13 cellular contexts compared by ENCODE assay signal in genomic region chr3:128493221-128494151, GRCh38. TPM values are rescaled to one million over a fixed set of nuclear protein-coding genes. Genes with fewer than 3 reads are reported as not detected.
DNase-seq lines count a peak whose midpoint lies in the region; ATAC-seq, FAIRE-seq and TF ChIP-seq lines count a peak whose summit lies in the region.
"Had no signal": no experiment of that assay in that cellular context is flagged by ENCODE, and none has a peak within 500 bp of the region (broad histone marks: within the 10 kb centered on the region; RNA-seq: fewer than 3 reads in every experiment).

No MANE protein-coding gene starts in this region.

- H4K20me1 ChIP-seq in H1 (replicated peaks in 1 of 2; ENCODE audit: control insufficient read depth in 1 of 2, insufficient read depth in 2 of 2, low read length in 2 of 2), result peaks cover 7 to 29% of the 10 kb centered on the region in 2 experiments

- peak overlapping the region; percentile 92; the same call in 1 of the 2 replicates for H2BK12ac ChIP-seq in H1 (ENCODE audit: low read depth, low read length)

- no peaks in the 10 kb centered on the region for H3K79me2 ChIP-seq in H1 (ENCODE audit: control insufficient read depth in 1 of 2, insufficient read depth in 2 of 2, low read length in 2 of 2)

- H4K8ac ChIP-seq in H1 (ENCODE audit: extremely low read depth, insufficient read depth, low read length), result no peak overlapping the region

- no peak overlapping the region for H4K5ac ChIP-seq in H1 (ENCODE audit: insufficient read length, low read depth, low read length)

- H3K36me3 ChIP-seq in BE2C (peaks cover 45% of the 10 kb centered on the region), H7 (replicated peaks; ENCODE audit: control insufficient read depth, insufficient read depth, low read length) (no peaks in the 10 kb centered on the region), H1 (ENCODE audit: control insufficient read depth in 2 of 4, insufficient read depth in 4 of 4, low read length in 3 of 4) (peaks cover 0 to 10% (median 0%) of the 10 kb centered on the region in 4 experiments; a peak in 1 of 8 replicates)
- H3K36me3 ChIP-seq: thoracic aorta had no signal

- H2AFZ ChIP-seq in H1 (ENCODE audit: low read length), result no peak overlapping the region

- TF ChIP-seq CTCF in BE2C (IDR thresholded peaks at IDR 0.05; ENCODE audit: low read depth, low read length) (no peak), H1 (IDR thresholded peaks at IDR 0.05; ENCODE audit: control extremely low read depth in 1 of 3, insufficient read depth in 1 of 3, low read depth in 1 of 3, low read length in 3 of 3) (no peak), osteocyte (IDR thresholded peaks at IDR 0.05) (no peak)

- no peak overlapping the region for H3K27ac ChIP-seq in H1 (ENCODE audit: low read depth, low read length)
- H3K27ac ChIP-seq: thoracic aorta had no signal

- H3K56ac ChIP-seq in H1 (replicated peaks; ENCODE audit: insufficient read length, low read depth, low read length), result no peak overlapping the region

- no peak overlapping the region for H2BK120ac ChIP-seq in H1 (replicated peaks; ENCODE audit: low read depth, low read length)

- H3K9me3 ChIP-seq in BE2C (no peaks in the 10 kb centered on the region), H1 (ENCODE audit: insufficient read depth in 2 of 2, low read depth in 1 of 2, low read length in 1 of 2) (no peaks in the 10 kb centered on the region; a peak in 1 of 4 replicates)
- H3K9me3 ChIP-seq: thoracic aorta had no signal

- ATAC-seq in HG02840 (IDR thresholded peaks at IDR 0.05; ENCODE audit: low FRiP score, unreplicated experiment) (no peak), GM21360 (IDR thresholded peaks at IDR 0.05; ENCODE audit: unreplicated experiment) (no peak), HG03457 (IDR thresholded peaks at IDR 0.05; ENCODE audit: unreplicated experiment) (no peak)
- ATAC-seq: HCT116 had no signal

- H3K18ac ChIP-seq in H1 (ENCODE audit: extremely low read depth, low read length), result peak overlapping the region; percentile 32

- H3K27me3 ChIP-seq in BE2C, result no peaks in the 10 kb centered on the region
- peaks cover 96% of the 10 kb centered on the region for H3K27me3 ChIP-seq in H7 (ENCODE audit: control insufficient read depth, insufficient read depth, low read length)
- peaks cover 90 to 99% (median 98%) of the 10 kb centered on the region in 4 experiments for H3K27me3 ChIP-seq in H1 (replicated peaks in 1 of 4; ENCODE audit: control insufficient read depth in 3 of 4, extremely low read depth in 1 of 4, insufficient read depth in 3 of 4, low read length in 3 of 4)

- peaks cover 15% of the 10 kb centered on the region for H3K4me1 Mint-ChIP-seq in osteocyte (ENCODE audit: unreplicated experiment)

- POLR2A ChIA-PET in H1 (lab: Charles Lee; ENCODE audit: partially characterized antibody), result interaction anchor here (0.9 to 2.3 kb wide), 2 partner anchors 11 to 13 kb away, joined by 3 to 12 read pairs; no protein-coding TSS in a partner anchor

- no peak for TF ChIP-seq RAD21 in H1 (IDR thresholded peaks at IDR 0.05 in 1 of 2, conservative IDR thresholded peaks at IDR 0.05 in 1 of 2; ENCODE audit: low read depth in 2 of 2, low read length in 2 of 2)

- no peak overlapping the region for H3K23ac ChIP-seq in H1 (ENCODE audit: insufficient read length)

- TF ChIP-seq POLR2A in H1 (IDR thresholded peaks at IDR 0.05; ENCODE audit: control extremely low read depth in 1 of 2, low read depth in 2 of 2, low read length in 2 of 2), result no peak

- H3K36me3 Mint-ChIP-seq in osteocyte (ENCODE audit: unreplicated experiment), result no peaks in the 10 kb centered on the region

- H3K4me2 ChIP-seq in H1 (ENCODE audit: insufficient read depth in 1 of 2, low read depth in 2 of 2, low read length in 2 of 2), result peak overlapping the region; percentile 28 to 63

- H2AK5ac ChIP-seq in H1 (ENCODE audit: low read depth, low read length), result no peak overlapping the region

- peaks cover 15% of the 10 kb centered on the region; the same call in 1 of the 2 replicates for H3K23me2 ChIP-seq in H1 (ENCODE audit: low read depth, low read length)

- H3K27me3 Mint-ChIP-seq in osteocyte (ENCODE audit: unreplicated experiment), result peaks cover 44% of the 10 kb centered on the region

- H3K27ac Mint-ChIP-seq in osteocyte (ENCODE audit: unreplicated experiment), result no peak overlapping the region

- H3K4ac ChIP-seq in H1 (replicated peaks; ENCODE audit: insufficient read length, low read depth, low read length), result peak overlapping the region; percentile 35

- TF ChIP-seq EP300 in H1 (IDR thresholded peaks at IDR 0.05; ENCODE audit: borderline replicate concordance in 1 of 2, low read depth in 2 of 2, low read length in 2 of 2), result no peak

- 9% methylated on average over 37 of the region's 37 CpGs; no CpG with 5 or more reads in 1 of the 2 experiments for WGBS in H1 (ENCODE audit: extremely low coverage in 1 of 2, insufficient coverage in 1 of 2, insufficient read length in 1 of 2, insufficient replicate concordance in 2 of 2, low coverage in 1 of 2, low lambda C conversion rate in 2 of 2, missing lambda C conversion rate in 1 of 2), 2 experiments

- H4K91ac ChIP-seq in H1 (replicated peaks; ENCODE audit: insufficient read length, low read length), result peak overlapping the region; percentile 47

- H3K9ac ChIP-seq in H1 (replicated peaks in 1 of 4; ENCODE audit: extremely low read depth in 1 of 4, low read depth in 3 of 4, low read length in 3 of 4), result no peak overlapping the region

- peak; percentile 83 for DNase-seq in BE2C
- DNase-seq in H7, result peak; percentile 64
- peak in 1 of 2 experiments; percentile 52 for DNase-seq in H1 (ENCODE audit: low read depth in 1 of 2, low spot score in 2 of 2)
- DNase-seq in osteocyte (ENCODE audit: extremely low spot score, unreplicated experiment), result peak; percentile 69
- DNase-seq in stimulated activated CD4-positive, alpha-beta T cell treated with anti-CD3 and anti-CD28 coated beads, Interleukin-15, amount 100 ng/mL, for 24 hours, result no peak
- DNase-seq: DMS79, T1000 had no signal

- H3K14ac ChIP-seq in H1 (ENCODE audit: insufficient read length), result no peak overlapping the region

- no peaks in the 10 kb centered on the region for H3K79me1 ChIP-seq in H1 (ENCODE audit: low read depth, low read length)

- H2BK5ac ChIP-seq in H1 (ENCODE audit: low read depth, low read length), result peak overlapping the region; percentile 52; the same call in 1 of the 2 replicates

- peak overlapping the region; percentile 2 for H3K4me3 Mint-ChIP-seq in osteocyte (ENCODE audit: unreplicated experiment)

- CTCF ChIA-PET in H1 (lab: Charles Lee; ENCODE audit: partially characterized antibody), result interaction anchor here (1.0 to 2.3 kb wide), 5 partner anchors 11 to 69 kb away, joined by 3 to 13 read pairs (median 5); no protein-coding TSS in a partner anchor

- peak overlapping the region; percentile 86; the same call in 1 of the 2 replicates for H2BK20ac ChIP-seq in H1 (ENCODE audit: low read length)

- H3K4me3 ChIP-seq in BE2C (ENCODE audit: low read depth, low read length) (peak overlapping the region; percentile 77), H7 (ENCODE audit: insufficient read depth, low read depth, low read length) (no peak overlapping the region), H1 (ENCODE audit: extremely low read depth in 1 of 4, insufficient read depth in 2 of 4, low read depth in 3 of 4, low read length in 4 of 4) (peak overlapping the region in 1 of 4 experiments; percentile 50; a peak in 2 of 8 replicates)

- H3K4me1 ChIP-seq in BE2C (peaks cover 36% of the 10 kb centered on the region), H1 (replicated peaks in 1 of 4; ENCODE audit: control insufficient read depth in 3 of 4, insufficient read depth in 4 of 4, low read length in 3 of 4) (peaks cover 0 to 66% (median 41%) of the 10 kb centered on the region in 4 experiments; a peak in 6 of 7 replicates)

- H3K9me3 Mint-ChIP-seq in osteocyte (ENCODE audit: unreplicated experiment), result no peaks in the 10 kb centered on the region

- H2BK15ac ChIP-seq in H1 (ENCODE audit: low read length), result no peak overlapping the region

- no peak for FAIRE-seq in H1 (lab: Jason Lieb, UNC)
- FAIRE-seq: colon had no signal

TF ChIP-seq in H1, 55 proteins besides CTCF, POLR2A, EP300 and RAD21 (continues in another document):
- TF ChIP-seq ATF3 (IDR thresholded peaks at IDR 0.05; ENCODE audit: insufficient read depth, low read depth, low read length) (no peak), BRCA1 (IDR thresholded peaks at IDR 0.05; ENCODE audit: low read depth, low read length) (no peak), MAX (IDR thresholded peaks at IDR 0.05) (no peak)

RNA-seq across cellular contexts. Expression of gene GATA2, which starts 0.5 kb away (rescaled TPM):
- polyA plus RNA-seq in BE2C (2012; ENCODE audit: insufficient read depth, insufficient read length, low read depth), result 791 TPM
- 3.9 and 5.4 TPM in 2 replicates for total RNA-seq in H7 (2014; rRNA removed; shearing (Covaris generic))
- total RNA-seq in H1 (2021; fragmentation: NEBNext Ultra II Directional; extraction: Animal tissue kit (Norgen Biotek cat#: 25700)), result 0.30 and 0.40 TPM in 2 replicates
- polyA plus RNA-seq in H1 (2011; rRNA removed), result 0.03 and 0.22 TPM in 2 replicates
- polyA plus RNA-seq in H1 (2011; cell fraction: cytosol; rRNA removed), result 0.17 TPM
- 0.23 TPM for polyA plus RNA-seq in H1 (2011; cell fraction: nucleus; rRNA removed)
- 0.12 to 0.23 TPM in 2 of 4 replicates, not detected in the others for polyA plus RNA-seq in H1 (2012, experiment 1 of 2)
- 0.17 TPM for polyA plus RNA-seq in H1 (2012, experiment 2 of 2)
- polyA plus RNA-seq in H1 (2013, experiment 1 of 2), result 0.08 TPM
- 0.17 TPM for polyA plus RNA-seq in H1 (2013, experiment 2 of 2)
- 0.09 and 0.12 TPM in 2 replicates for polyA minus RNA-seq in H1 (2011; rRNA and poly(A)+ RNA removed)
- 2.0 TPM for polyA minus RNA-seq in H1 (2011; cell fraction: cytosol; rRNA and poly(A)+ RNA removed)
- 0.40 TPM for polyA minus RNA-seq in H1 (2011; cell fraction: nucleus; rRNA and poly(A)+ RNA removed)
- total RNA-seq in osteocyte, result 0.67 and 0.91 TPM in 2 replicates

RNA-seq across cellular contexts. Expression of gene DNAJB8, which starts 26.8 kb away (rescaled TPM):
- 0.12 TPM for polyA plus RNA-seq in BE2C (2012; ENCODE audit: insufficient read depth, insufficient read length, low read depth)
- not detected in 2 replicates for total RNA-seq in H7 (2014; rRNA removed; shearing (Covaris generic))
- total RNA-seq in H1 (2021; fragmentation: NEBNext Ultra II Directional; extraction: Animal tissue kit (Norgen Biotek cat#: 25700)), result not detected in 2 replicates
- not detected in 2 replicates for polyA plus RNA-seq in H1 (2011; rRNA removed)
- polyA plus RNA-seq in H1 (2011; cell fraction: cytosol; rRNA removed), result not detected
- not detected for polyA plus RNA-seq in H1 (2011; cell fraction: nucleus; rRNA removed)
- polyA plus RNA-seq in H1 (2012, experiment 1 of 2), result not detected in 4 replicates
- polyA plus RNA-seq in H1 (2012, experiment 2 of 2), result not detected
- not detected for polyA plus RNA-seq in H1 (2013, experiment 1 of 2)
- polyA plus RNA-seq in H1 (2013, experiment 2 of 2), result not detected
- not detected in 2 replicates for polyA minus RNA-seq in H1 (2011; rRNA and poly(A)+ RNA removed)
- polyA minus RNA-seq in H1 (2011; cell fraction: cytosol; rRNA and poly(A)+ RNA removed), result not detected
- polyA minus RNA-seq in H1 (2011; cell fraction: nucleus; rRNA and poly(A)+ RNA removed), result not detected
- not detected in 2 replicates for total RNA-seq in osteocyte
- total RNA-seq: thoracic aorta had no signal
